8 cellular contexts compared by ENCODE assay signal in genomic region chr11:75773595-75774353, GRCh38. TPM values are rescaled to one million over a fixed set of nuclear protein-coding genes. Genes with fewer than 3 reads are reported as not detected.
A peak's percentile ranks its signal among the peaks of the same experiment; 100 is the strongest.
DNase-seq lines count a peak whose midpoint lies in the region; ATAC-seq and TF ChIP-seq lines count a peak whose summit lies in the region.

No MANE protein-coding gene starts in this region.

- H3K4me3 Mint-ChIP-seq in activated CD8-positive, alpha-beta T cell treated with anti-CD3 and anti-CD28 coated beads, Interleukin-2, amount 10 ng/mL, durations not matched to agents 7 days and 5 days: no peak overlapping the region

- H3K27ac Mint-ChIP-seq in activated CD8-positive, alpha-beta T cell treated with anti-CD3 and anti-CD28 coated beads, Interleukin-2, amount 10 ng/mL, durations not matched to agents 7 days and 5 days: peak overlapping the region; percentile 40

- H3K27me3 Mint-ChIP-seq in activated CD8-positive, alpha-beta T cell treated with anti-CD3 and anti-CD28 coated beads, Interleukin-2, amount 10 ng/mL, durations not matched to agents 7 days and 5 days (ENCODE audit: low read depth): peaks cover 25% of the 10 kb centered on the region

- peaks cover 31% of the 10 kb centered on the region for H3K4me1 Mint-ChIP-seq in activated CD8-positive, alpha-beta T cell treated with anti-CD3 and anti-CD28 coated beads, Interleukin-2, amount 10 ng/mL, durations not matched to agents 7 days and 5 days (ENCODE audit: low read depth)

- DNase-seq in CMK (ENCODE audit: low read depth): peak; percentile 45
- peak; percentile 29 for DNase-seq in activated CD8-positive, alpha-beta T cell treated with anti-CD3 and anti-CD28 coated beads, Interleukin-2, amount 10 ng/mL, durations not matched to agents 7 days and 5 days
- DNase-seq in vagina (ENCODE audit: extremely low spot score in 2 of 2): no peak
- no peak for DNase-seq in inferior parietal cortex (ENCODE audit: extremely low spot score)
- no peak for DNase-seq in left ventricle myocardium inferior
- no peak for DNase-seq in SW480 (ENCODE audit: low spot score)

- H3K27ac ChIP-seq in vagina (no peak overlapping the region), left ventricle myocardium inferior (replicated peaks) (no peak overlapping the region)

- H3K4me3 ChIP-seq in vagina: no peak overlapping the region
- no peak overlapping the region for H3K4me3 ChIP-seq in left ventricle myocardium inferior

- no peak for TF ChIP-seq POLR2A in vagina (IDR thresholded peaks at IDR 0.05)

- no peaks in the 10 kb centered on the region for H3K9me3 ChIP-seq in vagina
- no peaks in the 10 kb centered on the region for H3K9me3 ChIP-seq in left ventricle myocardium inferior (replicated peaks)

- H3K9me3 Mint-ChIP-seq in activated CD8-positive, alpha-beta T cell treated with anti-CD3 and anti-CD28 coated beads, Interleukin-2, amount 10 ng/mL, durations not matched to agents 7 days and 5 days (ENCODE audit: insufficient read depth): no peaks in the 10 kb centered on the region

- intact Hi-C loops in vagina (cut with DNase I): no loop called here
- intact Hi-C loops in left ventricle myocardium inferior (cut with micrococcal nuclease): no loop called here

- no peaks in the 10 kb centered on the region for H3K27me3 ChIP-seq in vagina
- H3K27me3 ChIP-seq in left ventricle myocardium inferior (ENCODE audit: low read depth): peaks cover 8% of the 10 kb centered on the region

- TF ChIP-seq CTCF in vagina (IDR thresholded peaks at IDR 0.05) (no peak), left ventricle myocardium inferior (IDR thresholded peaks at IDR 0.05; ENCODE audit: borderline replicate concordance) (no peak)

- CTCF ChIA-PET in activated CD8-positive, alpha-beta T cell treated with anti-CD3 and anti-CD28 coated beads, Interleukin-2, amount 10 ng/mL, durations not matched to agents 7 days and 5 days (lab: Charles Lee): interaction anchor here (0.7 kb wide), 1 partner anchor 545 kb away, joined by 3 read pairs; no protein-coding TSS in a partner anchor

- no peaks in the 10 kb centered on the region for H3K36me3 ChIP-seq in vagina
- no peaks in the 10 kb centered on the region for H3K36me3 ChIP-seq in left ventricle myocardium inferior

- ATAC-seq in GM19397 (IDR thresholded peaks at IDR 0.05; ENCODE audit: unreplicated experiment) (peak; percentile 72), HG03280 (IDR thresholded peaks at IDR 0.05; ENCODE audit: unreplicated experiment) (peak; percentile 80)
- no peak for ATAC-seq in activated CD8-positive, alpha-beta T cell treated with anti-CD3 and anti-CD28 coated beads, Interleukin-2, amount 10 ng/mL, durations not matched to agents 7 days and 5 days

- H3K4me1 ChIP-seq in vagina (peaks cover 6% of the 10 kb centered on the region), left ventricle myocardium inferior (peaks cover 9% of the 10 kb centered on the region)

- POLR2A ChIA-PET in activated CD8-positive, alpha-beta T cell treated with anti-CD3 and anti-CD28 coated beads, Interleukin-2, amount 10 ng/mL, durations not matched to agents 7 days and 5 days (lab: Charles Lee): no interaction called here

- no peaks in the 10 kb centered on the region for H3K36me3 Mint-ChIP-seq in activated CD8-positive, alpha-beta T cell treated with anti-CD3 and anti-CD28 coated beads, Interleukin-2, amount 10 ng/mL, durations not matched to agents 7 days and 5 days (ENCODE audit: low read depth)

RNA-seq across cellular contexts. Expression of gene DGAT2, which starts 5.2 kb away (rescaled TPM):
- total RNA-seq in activated CD8-positive, alpha-beta T cell treated with anti-CD3 and anti-CD28 coated beads, Interleukin-2, amount 10 ng/mL, durations not matched to agents 7 days and 5 days: under 1 TPM; 0.37 to 0.76 TPM
- total RNA-seq in vagina: 26.0 TPM
- 6.9 TPM for total RNA-seq in left ventricle myocardium inferior

RNA-seq across cellular contexts. Expression of gene UVRAG, which starts 41.2 kb away (rescaled TPM):
- 10 to 100 TPM; 19.8 to 21.1 TPM for total RNA-seq in activated CD8-positive, alpha-beta T cell treated with anti-CD3 and anti-CD28 coated beads, Interleukin-2, amount 10 ng/mL, durations not matched to agents 7 days and 5 days
- total RNA-seq in vagina (14.7 TPM), left ventricle myocardium inferior (11.4 TPM)

RNA-seq across cellular contexts. Expression of gene MOGAT2, which starts 56.1 kb away (rescaled TPM):
- total RNA-seq in activated CD8-positive, alpha-beta T cell treated with anti-CD3 and anti-CD28 coated beads, Interleukin-2, amount 10 ng/mL, durations not matched to agents 7 days and 5 days: not detected
- total RNA-seq in vagina: not detected
- total RNA-seq in left ventricle myocardium inferior: not detected

Comparison
In these comparisons a context has a peak if more than half of its experiments do, and no peak if none do; other contexts are left out.
1. DNase-seq: peak in CMK (single experiment) and activated CD8-positive, alpha-beta T cell treated with anti-CD3 and anti-CD28 coated beads, Interleukin-2, amount 10 ng/mL, durations not matched to agents 7 days and 5 days (single experiment); none in vagina (0 of 2), inferior parietal cortex (single experiment), left ventricle myocardium inferior (single experiment) and SW480 (single experiment).